ENCODE assay signal across 1 cellular context in genomic region chr12:78530065-78530765, GRCh38.
TF ChIP-seq lines count a peak whose summit lies in the region.

No MANE protein-coding gene starts in this region.

TF ChIP-seq in SK-N-SH, 30 proteins besides CTCF, POLR2A, EP300 and RAD21 (continued from another document):
- TF ChIP-seq IRF3 (IDR thresholded peaks at IDR 0.05; ENCODE audit: low read depth, low read length): no peak
- no peak for TF ChIP-seq RFX5 (IDR thresholded peaks at IDR 0.05; ENCODE audit: low read length)
- no peak for TF ChIP-seq FOXM1 (IDR thresholded peaks at IDR 0.05; ENCODE audit: low read depth)
- TF ChIP-seq FOSL2 (IDR thresholded peaks at IDR 0.05; ENCODE audit: borderline replicate concordance, low read depth): no peak
- no peak for TF ChIP-seq YY1 (IDR thresholded peaks at IDR 0.05; ENCODE audit: low read depth)
- TF ChIP-seq EZH2phosphoT487 (IDR thresholded peaks at IDR 0.05; ENCODE audit: borderline replicate concordance, low read depth): no peak
- no peak for TF ChIP-seq PBX3 (IDR thresholded peaks at IDR 0.05)
